9 cellular contexts compared by ENCODE assay signal in genomic region chr17:350706-351435, GRCh38. TPM values are rescaled to one million over a fixed set of nuclear protein-coding genes. Genes with fewer than 3 reads are reported as not detected.
A peak's percentile ranks its signal among the peaks of the same experiment; 100 is the strongest.
DNase-seq lines count a peak whose midpoint lies in the region; ATAC-seq and TF ChIP-seq lines count a peak whose summit lies in the region.
"Had no signal": no experiment of that assay in that cellular context is flagged by ENCODE, and none has a peak within 500 bp of the region (broad histone marks: within the 10 kb centered on the region; RNA-seq: fewer than 3 reads in every experiment).

No MANE protein-coding gene starts in this region.

- no peaks in the 10 kb centered on the region for H3F3A ChIP-seq in Loucy (ENCODE audit: low read depth)

- H3K27ac Mint-ChIP-seq in endodermal cell: peak overlapping the region; percentile 3
- H3K27ac Mint-ChIP-seq in T-helper 2 cell treated with Interferon-gamma antibody and Interleukin-4, amounts not matched to agents 5 μg/mL and 100 μg/mL, for 36 hours: no peak overlapping the region

- no peaks in the 10 kb centered on the region for H3K27me3 ChIP-seq in Loucy (ENCODE audit: insufficient read depth, low read length, poor library complexity, severe bottlenecking)
- H3K27me3 ChIP-seq in endodermal cell (ENCODE audit: control insufficient read depth, insufficient read depth, low read length, poor library complexity, severe bottlenecking): no peaks in the 10 kb centered on the region

- H2AFZ ChIP-seq in Loucy (ENCODE audit: low read length): no peak overlapping the region

- H3K4me1 ChIP-seq in Loucy (ENCODE audit: insufficient read depth, low read length, poor library complexity, severe bottlenecking) (peaks cover 9% of the 10 kb centered on the region), endodermal cell (ENCODE audit: control insufficient read depth, insufficient read depth, low read length) (peaks cover 15% of the 10 kb centered on the region)

- H3K4me2 ChIP-seq in Loucy (ENCODE audit: low read depth, low read length, poor library complexity, severe bottlenecking): peak overlapping the region; percentile 20

- peaks cover 22% of the 10 kb centered on the region for H3K4me1 Mint-ChIP-seq in endodermal cell
- H3K4me1 Mint-ChIP-seq in T-helper 2 cell treated with Interferon-gamma antibody and Interleukin-4, amounts not matched to agents 5 μg/mL and 100 μg/mL, for 36 hours (ENCODE audit: low read depth): no peaks in the 10 kb centered on the region

- no peaks in the 10 kb centered on the region for H3K9me2 ChIP-seq in Loucy (replicated peaks; ENCODE audit: low read depth, low read length)

- WGBS in endodermal cell (ENCODE audit: insufficient coverage in 1 of 2, insufficient read length in 1 of 2), 2 experiments: 88 to 93% methylated on average over 4 to 8 of the region's 8 CpGs

- no peak overlapping the region for H3K27ac ChIP-seq in endodermal cell (ENCODE audit: low read depth, low read length)

- no peaks in the 10 kb centered on the region for H4K20me1 ChIP-seq in Loucy (ENCODE audit: insufficient read depth, low read length, poor library complexity, severe bottlenecking)

- H3K9ac ChIP-seq in Loucy (ENCODE audit: low read depth, low read length, poor library complexity, severe bottlenecking) (peak overlapping the region; percentile 2), endodermal cell (ENCODE audit: extremely low read depth, low read length, poor library complexity, severe bottlenecking) (no peak overlapping the region)

- no peak overlapping the region for H3K4me3 Mint-ChIP-seq in endodermal cell
- no peak overlapping the region for H3K4me3 Mint-ChIP-seq in T-helper 2 cell treated with Interferon-gamma antibody and Interleukin-4, amounts not matched to agents 5 μg/mL and 100 μg/mL, for 36 hours
- H3K4me3 Mint-ChIP-seq: CD4-positive, CD25-positive, alpha-beta regulatory T cell had no signal

- H3K36me3 Mint-ChIP-seq in endodermal cell (ENCODE audit: low read depth): no peaks in the 10 kb centered on the region
- no peaks in the 10 kb centered on the region for H3K36me3 Mint-ChIP-seq in T-helper 2 cell treated with Interferon-gamma antibody and Interleukin-4, amounts not matched to agents 5 μg/mL and 100 μg/mL, for 36 hours (ENCODE audit: low read depth)
- H3K36me3 Mint-ChIP-seq: CD4-positive, CD25-positive, alpha-beta regulatory T cell had no signal

- peak; percentile 85 for DNase-seq in A172 (ENCODE audit: low spot score)
- DNase-seq in endodermal cell: peak; percentile 65
- peak; percentile 86 for DNase-seq in mesenteric fat pad (ENCODE audit: low spot score)
- no peak for DNase-seq in SIG-M5 (lab: John Stamatoyannopoulos, UW)
- no peak for DNase-seq in T-helper 2 cell treated with Interferon-gamma antibody and Interleukin-4, amounts not matched to agents 5 μg/mL and 100 μg/mL, for 36 hours (ENCODE audit: low spot score)
- DNase-seq in stimulated activated CD4-positive, alpha-beta T cell treated with anti-CD3 and anti-CD28 coated beads, Interleukin-2, amount 100 ng/mL, for 48 hours: no peak
- DNase-seq: CD4-positive, CD25-positive, alpha-beta regulatory T cell had no signal

- H3K79me2 ChIP-seq in Loucy (ENCODE audit: insufficient read depth, low read length): no peaks in the 10 kb centered on the region

- H3K4me3 ChIP-seq in Loucy (ENCODE audit: low read length, poor library complexity, severe bottlenecking) (no peak overlapping the region), endodermal cell (ENCODE audit: low read length) (no peak overlapping the region)

- ATAC-seq in GM21423 (IDR thresholded peaks at IDR 0.05; ENCODE audit: unreplicated experiment): no peak

- peaks cover 6% of the 10 kb centered on the region for H3K9me3 Mint-ChIP-seq in endodermal cell
- no peaks in the 10 kb centered on the region for H3K9me3 Mint-ChIP-seq in T-helper 2 cell treated with Interferon-gamma antibody and Interleukin-4, amounts not matched to agents 5 μg/mL and 100 μg/mL, for 36 hours
- H3K9me3 Mint-ChIP-seq: CD4-positive, CD25-positive, alpha-beta regulatory T cell had no signal

- H3K36me3 ChIP-seq in Loucy (ENCODE audit: insufficient read depth, low read length) (no peaks in the 10 kb centered on the region), endodermal cell (ENCODE audit: control insufficient read depth, insufficient read depth, low read length) (no peaks in the 10 kb centered on the region)

- no peaks in the 10 kb centered on the region for H3K27me3 Mint-ChIP-seq in endodermal cell (ENCODE audit: insufficient read depth)
- H3K27me3 Mint-ChIP-seq in T-helper 2 cell treated with Interferon-gamma antibody and Interleukin-4, amounts not matched to agents 5 μg/mL and 100 μg/mL, for 36 hours (ENCODE audit: low read depth): no peaks in the 10 kb centered on the region
- H3K27me3 Mint-ChIP-seq: CD4-positive, CD25-positive, alpha-beta regulatory T cell had no signal

- TF ChIP-seq CTCF in Loucy (conservative IDR thresholded peaks at IDR 0.05; ENCODE audit: low read length): no peak
- no peak for TF ChIP-seq CTCF in endodermal cell (conservative IDR thresholded peaks at IDR 0.05)

- H3K9me3 ChIP-seq in Loucy (ENCODE audit: insufficient read depth, low read depth, low read length) (peaks cover 6% of the 10 kb centered on the region; the same call in 1 of the 2 replicates), endodermal cell (ENCODE audit: control insufficient read depth, low read length) (no peaks in the 10 kb centered on the region)

RNA-seq across cellular contexts. Expression of gene RPH3AL, which starts 1.7 kb away (rescaled TPM):
- 3.9 and 6.6 TPM in 2 replicates for total RNA-seq in A172 (2014; rRNA removed; shearing (Covaris generic))
- 10 to 100 TPM; 14.7 to 16.9 TPM for total RNA-seq in endodermal cell
- 4.1 TPM for polyA plus RNA-seq in endodermal cell (2013, experiment 1 of 2)
- polyA plus RNA-seq in endodermal cell (2013, experiment 2 of 2): 4.6 TPM
- total RNA-seq in mesenteric fat pad: 31.5 TPM

Comparison
In these comparisons a context has a peak if more than half of its experiments do, and no peak if none do; other contexts are left out.
1. DNase-seq: peak in A172 (single experiment), endodermal cell (single experiment) and mesenteric fat pad (single experiment); none in SIG-M5 (single experiment), T-helper 2 cell treated with Interferon-gamma antibody and Interleukin-4, amounts not matched to agents 5 μg/mL and 100 μg/mL, for 36 hours (single experiment) and stimulated activated CD4-positive, alpha-beta T cell treated with anti-CD3 and anti-CD28 coated beads, Interleukin-2, amount 100 ng/mL, for 48 hours (0 of 2).